Comparison of ENCODE assay signal across 9 cellular contexts in the genomic region with DNA sequence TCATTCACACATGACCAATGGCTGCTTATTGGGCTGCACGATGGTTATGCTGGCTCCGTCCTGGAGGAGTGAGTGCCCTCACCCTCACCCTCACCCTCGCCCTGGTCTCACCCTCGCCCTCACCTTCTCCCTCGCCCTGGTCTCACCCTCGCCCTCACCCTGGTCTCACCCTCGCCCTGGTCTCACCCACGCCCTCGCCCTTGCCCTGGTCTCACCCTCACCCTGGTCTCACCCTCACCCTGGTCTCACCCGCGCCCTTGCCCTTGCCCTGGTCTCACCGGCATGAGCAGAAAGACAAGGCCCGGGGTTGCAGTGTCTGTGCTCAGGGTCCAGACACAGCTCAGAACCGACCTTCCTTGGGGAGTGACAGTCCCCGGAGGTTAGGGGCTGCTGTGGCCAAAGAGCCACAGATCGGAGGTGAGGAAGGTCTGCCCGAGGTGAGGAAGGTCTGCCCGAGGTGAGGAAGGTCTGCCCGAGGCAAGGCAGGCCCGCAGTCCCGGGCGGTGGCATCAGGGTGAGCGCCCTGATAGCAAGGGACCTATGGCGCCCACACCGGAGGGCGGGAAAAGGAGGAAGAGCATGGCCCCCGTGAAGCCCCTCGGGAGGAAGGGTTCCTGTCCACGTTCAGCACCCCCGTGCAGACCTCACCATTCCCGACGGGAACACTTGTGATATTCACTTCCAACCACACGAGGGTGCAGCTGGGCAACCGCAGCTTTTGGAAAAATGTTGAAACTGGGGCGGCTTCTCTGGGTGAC.
DNase-seq lines count a peak whose midpoint lies in the region; ATAC-seq and TF ChIP-seq lines count a peak whose summit lies in the region.
"Had no signal": no experiment of that assay in that cellular context is flagged by ENCODE, and none has a peak within 500 bp of the region (broad histone marks: within the 10 kb centered on the region; RNA-seq: fewer than 3 reads in every experiment).

No MANE protein-coding gene starts in this region.

- no peaks in the 10 kb centered on the region for H3K36me3 ChIP-seq in breast epithelium
- no peaks in the 10 kb centered on the region for H3K36me3 ChIP-seq in kidney epithelial cell (ENCODE audit: control insufficient read depth, insufficient read depth, low read length)
- no peaks in the 10 kb centered on the region for H3K36me3 ChIP-seq in transverse colon

- H3K27ac ChIP-seq in breast epithelium (no peak overlapping the region), transverse colon (no peak overlapping the region)

- H3K9me3 ChIP-seq in breast epithelium, result no peaks in the 10 kb centered on the region
- H3K9me3 ChIP-seq in transverse colon, result no peaks in the 10 kb centered on the region
- no peaks in the 10 kb centered on the region for H3K9me3 ChIP-seq in T-helper 17 cell (ENCODE audit: control insufficient read depth, low read length, poor library complexity, severe bottlenecking)

- WGBS in transverse colon (ENCODE audit: low coverage in 1 of 2), 2 donors, result 67 to 78% methylated on average over 9 to 35 of the region's 35 CpGs

- H3K4me3 Mint-ChIP-seq in T-helper 17 cell, result no peak overlapping the region
- H3K4me3 Mint-ChIP-seq: activated naive CD4-positive, alpha-beta T cell treated with anti-CD3 and anti-CD28 coated beads, Interleukin-2, amount 50 U/mL, for 24 hours had no signal

- peak; percentile 57 to 71 (median 60) for TF ChIP-seq CTCF in breast epithelium (IDR thresholded peaks at IDR 0.05)
- peak; percentile 66 for TF ChIP-seq CTCF in kidney epithelial cell (IDR thresholded peaks at IDR 0.05; ENCODE audit: insufficient read depth, low read length, poor library complexity, severe bottlenecking)
- TF ChIP-seq CTCF in transverse colon (IDR thresholded peaks at IDR 0.05), result peak; percentile 52 to 68 (median 56)

- H3K4me1 ChIP-seq in breast epithelium (no peaks in the 10 kb centered on the region), transverse colon (peaks cover 0 to 5% (median 0%) of the 10 kb centered on the region in 4 donors)

- H3K4me3 ChIP-seq in breast epithelium, result no peak overlapping the region
- H3K4me3 ChIP-seq in kidney epithelial cell (ENCODE audit: low read depth, low read length), result no peak overlapping the region
- H3K4me3 ChIP-seq in transverse colon, result no peak overlapping the region

- in situ Hi-C loops in ACHN (cut with HindIII; ENCODE audit: low pct_ligation_motif_present, low pct_unique_long_range_greater_than_20kb, low sequenced_read_pairs) (no loop called here), transverse colon (cut with MboI; ENCODE audit: low pct_ligation_motif_present in 1 of 4, low pct_unique_long_range_greater_than_20kb in 1 of 4, low sequenced_read_pairs in 3 of 4) (no loop called here)

- H3K27ac Mint-ChIP-seq in T-helper 17 cell, result no peak overlapping the region

- H3K27me3 Mint-ChIP-seq in T-helper 17 cell, result no peaks in the 10 kb centered on the region
- H3K27me3 Mint-ChIP-seq: activated naive CD4-positive, alpha-beta T cell treated with anti-CD3 and anti-CD28 coated beads, Interleukin-2, amount 50 U/mL, for 24 hours had no signal

- no peaks in the 10 kb centered on the region for H3K36me3 Mint-ChIP-seq in T-helper 17 cell (ENCODE audit: low read depth)

- DNase-seq in ACHN (peak; percentile 48), HuH-7 (ENCODE audit: low spot score) (peak; percentile 93), breast epithelium (ENCODE audit: low spot score in 2 of 2) (no peak), kidney epithelial cell (ENCODE audit: low read depth) (no peak), transverse colon (peak; percentile 24), T-helper 17 cell (no peak)
- DNase-seq in activated CD4-positive, alpha-beta T cell treated with anti-CD3 and anti-CD28 coated beads, Interleukin-2, amount 50 U/mL, for 4 hours, result no peak
- DNase-seq in activated CD4-positive, alpha-beta T cell treated with anti-CD3 and anti-CD28 coated beads, Interleukin-2, amount 50 U/mL, for 48 hours, result no peak

- H3K27me3 ChIP-seq in breast epithelium, result no peaks in the 10 kb centered on the region
- H3K27me3 ChIP-seq in kidney epithelial cell (ENCODE audit: control insufficient read depth, insufficient read depth, low read length), result no peaks in the 10 kb centered on the region
- no peaks in the 10 kb centered on the region for H3K27me3 ChIP-seq in transverse colon

- ATAC-seq in T-helper 17 cell, result no peak

- TF ChIP-seq EP300 in transverse colon (IDR thresholded peaks at IDR 0.05; ENCODE audit: low read depth), result no peak

- peaks cover 2% of the 10 kb centered on the region for H3K4me1 Mint-ChIP-seq in T-helper 17 cell
- H3K4me1 Mint-ChIP-seq: activated naive CD4-positive, alpha-beta T cell treated with anti-CD3 and anti-CD28 coated beads, Interleukin-2, amount 50 U/mL, for 24 hours had no signal

- intact Hi-C loops in breast epithelium (cut with DNase I; ENCODE audit: low total_unique reads) (no loop called here), transverse colon (cut with DNase I; ENCODE audit: low total_unique reads) (no loop called here)

- TF ChIP-seq POLR2A in breast epithelium (IDR thresholded peaks at IDR 0.05) (no peak), transverse colon (IDR thresholded peaks at IDR 0.05) (no peak)

Comparison
In these comparisons a context has a peak if more than half of its experiments do, and no peak if none do; other contexts are left out.
1. DNase-seq: peak in ACHN (single experiment), HuH-7 (single experiment) and transverse colon (single experiment); none in breast epithelium (0 of 2), kidney epithelial cell (single experiment), T-helper 17 cell (0 of 3), activated CD4-positive, alpha-beta T cell treated with anti-CD3 and anti-CD28 coated beads, Interleukin-2, amount 50 U/mL, for 4 hours (0 of 2) and activated CD4-positive, alpha-beta T cell treated with anti-CD3 and anti-CD28 coated beads, Interleukin-2, amount 50 U/mL, for 48 hours (0 of 2).
2. Peak in every context shown above with its lines, with median percentiles within 50 percentile points of each other: CTCF ChIP-seq.